Comparison of ENCODE assay signal across 30 cellular contexts in the genomic region with DNA sequence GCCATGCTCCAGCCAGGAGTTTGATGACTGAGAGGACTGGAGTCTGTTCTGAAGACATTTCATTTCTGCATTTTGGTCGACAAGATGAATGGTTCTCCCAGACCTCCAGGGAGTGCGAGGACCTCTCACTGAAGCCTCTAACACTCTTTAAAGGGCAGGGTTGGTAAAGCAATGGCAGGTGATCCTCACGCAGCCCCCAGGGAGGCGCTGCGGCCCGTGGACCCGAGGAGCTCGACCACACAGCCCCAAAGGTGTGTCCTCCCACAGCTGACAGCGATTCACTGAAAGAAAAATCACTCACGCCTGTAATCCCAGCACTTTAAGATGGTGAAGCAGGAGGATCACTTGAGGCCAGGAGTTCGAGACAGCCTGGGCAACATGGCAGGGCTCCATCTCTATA.
"Had no signal": no experiment of that assay in that cellular context is flagged by ENCODE, and none has a peak within 500 bp of the region (broad histone marks: within the 10 kb centered on the region; RNA-seq: fewer than 3 reads in every experiment).

No MANE protein-coding gene starts in this region.

- H3K36me3 ChIP-seq: neural progenitor cell, ovary, spleen, stomach, thoracic aorta, thyroid gland, tibial nerve, upper lobe of left lung, vagina had no signal

- H3K9me3 Mint-ChIP-seq: naive thymus-derived CD8-positive, alpha-beta T cell; natural killer cell treated with Interleukin-12 subunit alpha and Interleukin-12 subunit beta and Interleukin-15 and Interleukin-18, amount 100 ng/mL, for 72 hours; nephron progenitor cell; neural progenitor cell; stimulated activated memory B cell treated with anti-CD40 and anti-IgM and Interleukin-4, amounts not matched to agents 10 μg/mL and 1 μg/mL and 100 μg/mL, for 72 hours; stimulated activated naive CD8-positive, alpha-beta T cell treated with anti-CD3 and anti-CD28 coated beads, Interleukin-15, Interleukin-2, amounts not matched to agents 100 ng/mL and 50 ng/mL, for 24 hours had no signal

- H3K4me3 ChIP-seq: neural progenitor cell, ovary, psoas muscle, skin epidermis, smooth muscle cell, spleen, stomach, thoracic aorta, thyroid gland, tibial nerve, upper lobe of left lung, vagina had no signal

- H3K36me3 Mint-ChIP-seq: naive thymus-derived CD8-positive, alpha-beta T cell; natural killer cell treated with Interleukin-12 subunit alpha and Interleukin-12 subunit beta and Interleukin-15 and Interleukin-18, amount 100 ng/mL, for 72 hours; neural progenitor cell; stimulated activated memory B cell treated with anti-CD40 and anti-IgM and Interleukin-4, amounts not matched to agents 10 μg/mL and 1 μg/mL and 100 μg/mL, for 72 hours had no signal

- H3K9me3 ChIP-seq: ovary, psoas muscle, spleen, stomach, thoracic aorta, thyroid gland, tibial nerve, upper lobe of left lung, vagina had no signal

- FAIRE-seq: urothelium cell line had no signal

- ATAC-seq: naive thymus-derived CD8-positive, alpha-beta T cell; natural killer cell treated with Interleukin-12 subunit alpha and Interleukin-12 subunit beta and Interleukin-15 and Interleukin-18, amount 100 ng/mL, for 72 hours; psoas muscle; right cardiac atrium; sciatic nerve; stimulated activated memory B cell treated with anti-CD40 and anti-IgM and Interleukin-4, amounts not matched to agents 10 μg/mL and 1 μg/mL and 100 μg/mL, for 72 hours had no signal

- DNase-seq: naive thymus-derived CD8-positive, alpha-beta T cell; nephron progenitor cell; occipital lobe; ovary; psoas muscle; right cardiac atrium; spleen; stimulated activated CD4-positive, alpha-beta T cell treated with anti-CD3 and anti-CD28 coated beads, Interleukin-12 subunit alpha, Interleukin-12 subunit beta, amount 100 ng/mL, for 4 hours; stimulated activated CD4-positive, alpha-beta T cell treated with anti-CD3 and anti-CD28 coated beads, Interleukin-1b, Interleukin-23, amount 100 ng/mL, for 48 hours; stimulated activated CD4-positive, alpha-beta T cell treated with anti-CD3 and anti-CD28 coated beads, Interleukin-4, amount 100 ng/mL, for 1 hour; stimulated activated CD4-positive, alpha-beta T cell treated with anti-CD3 and anti-CD28 coated beads, Interleukin-4, amount 100 ng/mL, for 4 hours; stimulated activated CD8-positive, alpha-beta memory T cell treated with anti-CD3 and anti-CD28 coated beads, Interleukin-4, amount 100 ng/mL, for 48 hours; stimulated activated naive CD4-positive, alpha-beta T cell treated with Interleukin-2 at 50 U/mL for 16 hours; stomach; thyroid gland; trophoblast cell had no signal

- H3K27ac Mint-ChIP-seq: natural killer cell treated with Interleukin-12 subunit alpha and Interleukin-12 subunit beta and Interleukin-15 and Interleukin-18, amount 100 ng/mL, for 72 hours; nephron progenitor cell; neural progenitor cell; progenitor cell of endocrine pancreas; stimulated activated memory B cell treated with anti-CD40 and anti-IgM and Interleukin-4, amounts not matched to agents 10 μg/mL and 1 μg/mL and 100 μg/mL, for 72 hours; stimulated activated naive CD8-positive, alpha-beta T cell treated with anti-CD3 and anti-CD28 coated beads, Interleukin-15, Interleukin-2, amounts not matched to agents 100 ng/mL and 50 ng/mL, for 24 hours had no signal

- H3K4me3 Mint-ChIP-seq: naive thymus-derived CD8-positive, alpha-beta T cell; natural killer cell treated with Interleukin-12 subunit alpha and Interleukin-12 subunit beta and Interleukin-15 and Interleukin-18, amount 100 ng/mL, for 72 hours; nephron progenitor cell; neural progenitor cell; stimulated activated memory B cell treated with anti-CD40 and anti-IgM and Interleukin-4, amounts not matched to agents 10 μg/mL and 1 μg/mL and 100 μg/mL, for 72 hours; stimulated activated naive CD8-positive, alpha-beta T cell treated with anti-CD3 and anti-CD28 coated beads, Interleukin-15, Interleukin-2, amounts not matched to agents 100 ng/mL and 50 ng/mL, for 24 hours had no signal

- H3K27ac ChIP-seq: neural progenitor cell, ovary, parathyroid adenoma, psoas muscle, skin epidermis, spleen, stomach, thoracic aorta, thyroid gland, tibial nerve, upper lobe of left lung, vagina had no signal

- H3K4me1 Mint-ChIP-seq: nephron progenitor cell; stimulated activated memory B cell treated with anti-CD40 and anti-IgM and Interleukin-4, amounts not matched to agents 10 μg/mL and 1 μg/mL and 100 μg/mL, for 72 hours had no signal

- H3K4me1 ChIP-seq: neural progenitor cell, parathyroid adenoma, psoas muscle, stomach, thyroid gland, tibial nerve, upper lobe of left lung, vagina had no signal

- H3K27me3 ChIP-seq: neural progenitor cell, ovary, thyroid gland, tibial nerve, upper lobe of left lung, vagina had no signal
